ENCODE assay signal across 30 cellular contexts in genomic region chr12:122609696-122610095, GRCh38.
"Had no signal": no experiment of that assay in that cellular context is flagged by ENCODE, and none has a peak within 500 bp of the region (broad histone marks: within the 10 kb centered on the region; RNA-seq: fewer than 3 reads in every experiment).

No MANE protein-coding gene starts in this region.

- H3K9me3 ChIP-seq: adrenal gland, body of pancreas, breast epithelium had no signal

- H3K27me3 ChIP-seq: adrenal gland, body of pancreas, brain microvascular endothelial cell, breast epithelium had no signal

- H3K4me3 ChIP-seq: adrenal gland, body of pancreas, breast epithelium had no signal

- ATAC-seq: activated CD8-positive, alpha-beta T cell treated with anti-CD3 and anti-CD28 coated beads for 36 hours; activated naive CD4-positive, alpha-beta T cell treated with anti-CD3 and anti-CD28 coated beads, Interleukin-2, amount 50 U/mL, for 72 hours; activated T-cell treated with anti-CD3 and anti-CD28 coated beads, Interleukin-2, amount 50 U/mL, for 4 hours; activated T-cell treated with anti-CD3 and anti-CD28 coated beads, Interleukin-2, amount 50 U/mL, for 72 hours; activated T-helper 17 cell treated with anti-CD3 and anti-CD28 coated beads, Interleukin-2, amount 50 U/mL, for 72 hours; body of pancreas; T-helper 17 cell had no signal

- DNase-seq: activated B cell treated with CpG ODN at 0.5 μM for 24 hours; activated CD4-positive, alpha-beta memory T cell treated with anti-CD3 and anti-CD28 coated beads for 36 hours; activated CD4-positive, alpha-beta T cell treated with anti-CD3 and anti-CD28 coated beads for 4 hours; activated CD4-positive, alpha-beta T cell treated with anti-CD3 and anti-CD28 coated beads, Interleukin-2, amount 10 ng/mL, durations not matched to agents 24 days and 14 days; activated CD4-positive, alpha-beta T cell treated with anti-CD3 and anti-CD28 coated beads, Interleukin-2, amount 50 U/mL, for 1 hour; activated CD4-positive, alpha-beta T cell treated with anti-CD3 and anti-CD28 coated beads, Interleukin-2, amount 50 U/mL, for 4 hours; activated CD4-positive, CD25-positive, alpha-beta regulatory T cell treated with anti-CD3 and anti-CD28 coated beads, Interleukin-2, amount 50 U/mL, for 72 hours; activated CD8-positive, alpha-beta memory T cell treated with anti-CD3 and anti-CD28 coated beads, Interleukin-2, amount 50 U/mL, for 4 hours; activated CD8-positive, alpha-beta T cell treated with anti-CD3 and anti-CD28 coated beads for 36 hours; activated effector memory CD4-positive, alpha-beta T cell treated with anti-CD3 and anti-CD28 coated beads, Interleukin-2, amount 50 U/mL, for 16 hours; activated gamma-delta T cell treated with Interleukin-2 at 50 U/mL for 16 hours; activated naive CD4-positive, alpha-beta T cell; activated naive CD4-positive, alpha-beta T cell treated with anti-CD3 and anti-CD28 coated beads for 36 hours; activated naive CD4-positive, alpha-beta T cell treated with anti-CD3 and anti-CD28 coated beads, Interleukin-2, amount 50 U/mL, for 16 hours; activated naive CD8-positive, alpha-beta T cell treated with anti-CD3 and anti-CD28 coated beads for 36 hours; activated T-cell treated with anti-CD3 and anti-CD28 coated beads for 4 hours; activated T-cell treated with anti-CD3 and anti-CD28 coated beads, Interleukin-2, amount 50 U/mL, for 1 hour; activated T-cell treated with anti-CD3 and anti-CD28 coated beads, Interleukin-2, amount 50 U/mL, for 4 hours; activated T-cell treated with anti-CD3 and anti-CD28 coated beads, Interleukin-2, amount 50 U/mL, for 72 hours; amniotic stem cell; aorta; body of pancreas; brain microvascular endothelial cell; central memory CD4-positive, alpha-beta T cell; T-helper 17 cell had no signal

- H3K36me3 ChIP-seq: adrenal gland, breast epithelium had no signal

- H3K27ac ChIP-seq: body of pancreas, brain microvascular endothelial cell, breast epithelium, VCaP had no signal

- H3K4me1 ChIP-seq: body of pancreas, breast epithelium had no signal
